In genomic region chr19:48997972-48998371, GRCh38 we compare ENCODE assay signal across 9 cellular contexts. TPM values are rescaled to one million over a fixed set of nuclear protein-coding genes. Genes with fewer than 3 reads are reported as not detected.
DNase-seq lines count a peak whose midpoint lies in the region; ATAC-seq and TF ChIP-seq lines count a peak whose summit lies in the region.
"Had no signal": no experiment of that assay in that cellular context is flagged by ENCODE, and none has a peak within 500 bp of the region (broad histone marks: within the 10 kb centered on the region; RNA-seq: fewer than 3 reads in every experiment).

No MANE protein-coding gene starts in this region.

- no peaks in the 10 kb centered on the region for H3K9me2 ChIP-seq in SU-DHL-6 (replicated peaks; ENCODE audit: insufficient read depth, low read length)

- no peak overlapping the region for H3K4me3 Mint-ChIP-seq in chondrocyte (ENCODE audit: unreplicated experiment)

- no peak for ATAC-seq in HG03139 (IDR thresholded peaks at IDR 0.05; ENCODE audit: unreplicated experiment)

- H3K9me3 ChIP-seq in SU-DHL-6 (ENCODE audit: insufficient read depth, low read length) (no peaks in the 10 kb centered on the region), ascending aorta (no peaks in the 10 kb centered on the region)

- H3K27ac ChIP-seq in SU-DHL-6 (ENCODE audit: low read depth, low read length), result no peak overlapping the region
- no peak overlapping the region for H3K27ac ChIP-seq in ascending aorta

- no peaks in the 10 kb centered on the region for H3K36me3 ChIP-seq in SU-DHL-6 (ENCODE audit: low read length)
- H3K36me3 ChIP-seq in ascending aorta, result peaks cover 7 to 8% of the 10 kb centered on the region in 2 donors

- H3K27me3 ChIP-seq in SU-DHL-6 (ENCODE audit: low read length), result no peaks in the 10 kb centered on the region
- H3K27me3 ChIP-seq in ascending aorta, result no peaks in the 10 kb centered on the region

- peaks cover 4% of the 10 kb centered on the region for H3K36me3 Mint-ChIP-seq in chondrocyte (ENCODE audit: low read depth)

- peaks cover 7 to 9% of the 10 kb centered on the region in 2 donors for H3K4me1 ChIP-seq in ascending aorta

- H2AFZ ChIP-seq in SU-DHL-6 (ENCODE audit: low read depth, low read length, severe bottlenecking), result no peak overlapping the region

- H4K20me1 ChIP-seq in SU-DHL-6 (ENCODE audit: low read depth, low read length), result no peaks in the 10 kb centered on the region

- H3K9me3 Mint-ChIP-seq in chondrocyte (ENCODE audit: low read depth), result no peaks in the 10 kb centered on the region

- H3K79me2 ChIP-seq in SU-DHL-6 (ENCODE audit: insufficient read depth, low read length), result peaks cover 41% of the 10 kb centered on the region

- H3K4me1 Mint-ChIP-seq in chondrocyte (ENCODE audit: low read depth), result peaks cover 26% of the 10 kb centered on the region

- H3K9ac ChIP-seq in SU-DHL-6 (ENCODE audit: low read length), result no peak overlapping the region

- no peak overlapping the region for H3K27ac Mint-ChIP-seq in chondrocyte (ENCODE audit: unreplicated experiment)

- DNase-seq in D341Med (ENCODE audit: low spot score), result peak; percentile 73
- DNase-seq in HT1080 (ENCODE audit: low read depth), result peak; percentile 61
- no peak for DNase-seq in chondrocyte (ENCODE audit: low spot score)
- DNase-seq in retinal pigment epithelial cell (ENCODE audit: low read depth), result no peak
- no peak for DNase-seq in ascending aorta (ENCODE audit: low spot score in 2 of 2)
- DNase-seq in C1 segment of cervical spinal cord (lab: John Stamatoyannopoulos, UW), result no peak

- H3K27me3 Mint-ChIP-seq in chondrocyte (ENCODE audit: low read depth), result no peaks in the 10 kb centered on the region

- intact Hi-C loops in ascending aorta (cut with DNase I), result no loop called here

- H3F3A ChIP-seq in SU-DHL-6 (ENCODE audit: insufficient read depth), result no peaks in the 10 kb centered on the region

- no peak overlapping the region for H3K4me2 ChIP-seq in SU-DHL-6 (ENCODE audit: low read depth, low read length, poor library complexity, severe bottlenecking)

- H3K4me3 ChIP-seq in SU-DHL-6 (ENCODE audit: insufficient read depth, low read length, poor library complexity, severe bottlenecking), result no peak overlapping the region
- no peak overlapping the region for H3K4me3 ChIP-seq in retinal pigment epithelial cell (ENCODE audit: low read length)
- no peak overlapping the region for H3K4me3 ChIP-seq in ascending aorta

- peak; percentile 43 for TF ChIP-seq CTCF in SU-DHL-6 (IDR thresholded peaks at IDR 0.05; ENCODE audit: insufficient read depth, low read length, poor library complexity, severe bottlenecking)
- TF ChIP-seq CTCF in chondrocyte (IDR thresholded peaks at IDR 0.05), result peak; percentile 73
- peak; percentile 71 for TF ChIP-seq CTCF in retinal pigment epithelial cell (conservative IDR thresholded peaks at IDR 0.05; ENCODE audit: low read depth, low read length)
- peak in 1 of 3 experiments; percentile 20 for TF ChIP-seq CTCF in ascending aorta (IDR thresholded peaks at IDR 0.05)

RNA-seq across cellular contexts. Expression of gene RUVBL2, which starts 4.3 kb away (rescaled TPM):
- 498 and 522 TPM in 2 replicates for total RNA-seq in HT1080 (2014; rRNA removed; shearing (Covaris generic))
- polyA plus RNA-seq in HT1080 (2015; cell fraction: cytosol; rRNA removed), result 341 and 384 TPM in 2 replicates
- polyA plus RNA-seq in HT1080 (2015; cell fraction: nucleus; rRNA removed), result 511 and 540 TPM in 2 replicates
- 45.3 to 72.5 TPM (median 47.7 TPM) in 3 replicates for total RNA-seq in chondrocyte
- total RNA-seq in ascending aorta, result 106 TPM

RNA-seq across cellular contexts. Expression of gene GYS1, which starts 4.9 kb away (rescaled TPM):
- total RNA-seq in HT1080 (2014; rRNA removed; shearing (Covaris generic)), result 35.2 and 46.1 TPM in 2 replicates
- polyA plus RNA-seq in HT1080 (2015; cell fraction: cytosol; rRNA removed), result 34.5 and 38.1 TPM in 2 replicates
- polyA plus RNA-seq in HT1080 (2015; cell fraction: nucleus; rRNA removed), result 64.9 and 71.3 TPM in 2 replicates
- 43.4 to 51.1 TPM (median 49.1 TPM) in 3 replicates for total RNA-seq in chondrocyte
- 21.8 TPM for total RNA-seq in ascending aorta

RNA-seq across cellular contexts. Expression of gene LHB, which starts 18.9 kb away (rescaled TPM):
- not detected in 2 replicates for total RNA-seq in HT1080 (2014; rRNA removed; shearing (Covaris generic))
- not detected in 2 replicates for polyA plus RNA-seq in HT1080 (2015; cell fraction: cytosol; rRNA removed)
- 2.8 TPM in 1 of 2 replicates, not detected in the other for polyA plus RNA-seq in HT1080 (2015; cell fraction: nucleus; rRNA removed)
- total RNA-seq in chondrocyte (not detected in 3 replicates), ascending aorta (not detected)
- total RNA-seq: mononuclear cell had no signal

RNA-seq across cellular contexts. Expression of gene CGB3, which starts 26.2 kb away (rescaled TPM):
- not detected in 2 replicates for total RNA-seq in HT1080 (2014; rRNA removed; shearing (Covaris generic))
- polyA plus RNA-seq in HT1080 (2015; cell fraction: cytosol; rRNA removed), result 0.40 TPM in 1 of 2 replicates, not detected in the other
- not detected in 2 replicates for polyA plus RNA-seq in HT1080 (2015; cell fraction: nucleus; rRNA removed)
- total RNA-seq in chondrocyte, result not detected in 3 replicates
- not detected for total RNA-seq in ascending aorta
- total RNA-seq: mononuclear cell had no signal

RNA-seq across cellular contexts. Expression of gene FTL, which starts 32.9 kb away (rescaled TPM):
- 4,284 and 5,930 TPM in 2 replicates for total RNA-seq in HT1080 (2014; rRNA removed; shearing (Covaris generic))
- 2,981 and 3,580 TPM in 2 replicates for polyA plus RNA-seq in HT1080 (2015; cell fraction: cytosol; rRNA removed)
- 518 and 527 TPM in 2 replicates for polyA plus RNA-seq in HT1080 (2015; cell fraction: nucleus; rRNA removed)
- total RNA-seq in chondrocyte, result 1,722 to 4,533 TPM (median 1,892 TPM) in 3 replicates
- 7,736 TPM for total RNA-seq in ascending aorta

Comparison
In these comparisons a context has a peak if more than half of its experiments do, and no peak if none do; other contexts are left out.
1. DNase-seq: peak in D341Med (single experiment) and HT1080 (single experiment); none in chondrocyte (single experiment), retinal pigment epithelial cell (single experiment), ascending aorta (0 of 2) and C1 segment of cervical spinal cord (0 of 14).